In the genomic region with DNA sequence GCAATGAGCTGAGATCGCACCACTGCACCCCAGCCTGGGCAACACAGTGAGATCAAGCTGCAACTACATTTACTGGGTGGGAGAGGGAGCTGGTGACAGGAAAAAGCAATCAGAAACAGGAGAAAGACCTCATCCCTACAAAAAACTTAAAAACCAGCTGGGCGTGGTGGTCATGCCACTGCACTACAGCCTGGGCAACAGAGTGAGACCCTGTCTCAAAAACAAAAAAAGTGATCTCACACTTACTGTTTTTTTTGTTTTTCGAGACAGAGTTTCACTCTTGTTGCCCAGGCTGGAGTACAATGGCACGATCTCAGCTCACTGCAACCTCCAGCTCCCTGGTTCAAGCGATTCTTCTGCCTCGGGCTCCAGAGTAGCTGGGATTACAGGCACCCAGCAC, we compare ENCODE assay signal across 1 cellular context.
TF ChIP-seq lines count a peak whose summit lies in the region.
"Not testable (repeated sequence)": the region's sequence is repeated elsewhere in the genome, so short reads cannot be mapped to it uniquely, and the experiment has no call there.

No MANE protein-coding gene starts in this region.

TF ChIP-seq in K562, 482 proteins besides CTCF, POLR2A, EP300 and RAD21:
- TF ChIP-seq ZNF175 (CRISPR knock-in tag; IDR thresholded peaks at IDR 0.05; ENCODE audit: low read depth) (0 out of 2 replicates have a peak, but pooled peaks have one; percentile 8), MEF2D (tag; conservative IDR thresholded peaks at IDR 0.05; ENCODE audit: low read depth) (0 out of 2 replicates have a peak, but pooled peaks have one; percentile 5), RB1 (IDR thresholded peaks at IDR 0.05; ENCODE audit: low read depth) (0 out of 2 replicates have a peak, but pooled peaks have one; percentile 24), ZNF121 (CRISPR knock-in tag; conservative IDR thresholded peaks at IDR 0.05) (peak; percentile 87)
- TF ChIP-seq, protein P1, sequence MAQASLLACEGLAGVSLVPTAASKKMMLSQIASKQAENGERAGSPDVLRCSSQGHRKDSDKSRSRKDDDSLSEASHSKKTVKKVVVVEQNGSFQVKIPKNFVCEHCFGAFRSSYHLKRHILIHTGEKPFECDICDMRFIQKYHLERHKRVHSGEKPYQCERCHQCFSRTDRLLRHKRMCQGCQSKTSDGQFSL (CRISPR knock-in tag; IDR thresholded peaks at IDR 0.05): not testable (repeated sequence)
- TF ChIP-seq, protein P1 (tag; IDR thresholded peaks at IDR 0.05): 0 out of 4 replicates have a peak, but pooled peaks of 1 of the 2 experiments have one; percentile 29
